10 cellular contexts compared by ENCODE assay signal in the genomic region with DNA sequence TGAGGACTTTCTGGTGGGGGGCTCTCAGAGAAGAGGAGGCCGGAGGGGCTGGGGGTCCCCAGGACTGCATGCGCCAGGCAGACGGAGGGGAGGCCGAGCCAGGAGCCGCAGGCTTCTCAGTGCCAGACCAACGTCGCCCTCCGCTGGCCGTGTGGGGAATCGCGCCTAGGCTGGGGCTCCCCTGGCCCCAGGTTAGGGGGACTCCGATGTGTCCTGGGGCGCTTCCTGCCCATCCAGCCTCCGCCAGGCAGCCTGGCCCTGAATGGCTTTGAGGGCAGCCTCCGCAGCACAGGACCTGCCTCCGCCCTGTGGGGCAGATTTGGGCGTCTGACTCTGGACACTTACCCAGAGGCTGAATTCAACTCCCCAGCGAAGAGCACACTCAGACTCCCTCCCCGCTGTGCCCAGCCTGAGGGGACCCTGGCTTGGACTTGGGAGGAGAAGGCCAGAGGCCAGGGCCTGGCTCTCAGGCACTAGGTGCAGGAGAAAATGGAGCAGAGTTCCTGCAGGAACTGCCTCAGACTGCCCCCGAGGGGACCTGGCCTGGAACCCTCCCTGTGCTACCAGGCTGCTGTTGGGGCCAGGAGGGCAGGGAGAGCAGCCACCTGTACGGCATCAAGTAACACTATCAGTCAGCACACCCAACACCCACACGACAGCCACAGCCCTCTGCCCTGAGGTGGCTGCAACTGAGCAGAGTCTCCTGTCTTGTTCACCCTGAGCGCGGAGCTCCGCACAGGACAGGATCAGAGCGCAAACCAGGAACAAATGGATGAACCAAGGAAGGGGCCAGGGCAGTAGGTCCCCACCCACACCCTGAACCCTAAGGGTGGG. TPM values are rescaled to one million over a fixed set of nuclear protein-coding genes. Genes with fewer than 3 reads are reported as not detected.
DNase-seq lines count a peak whose midpoint lies in the region; ATAC-seq and TF ChIP-seq lines count a peak whose summit lies in the region.
"Had no signal": no experiment of that assay in that cellular context is flagged by ENCODE, and none has a peak within 500 bp of the region (broad histone marks: within the 10 kb centered on the region; RNA-seq: fewer than 3 reads in every experiment).

No MANE protein-coding gene starts in this region.

- H3K4me1 ChIP-seq in ES-I3 (ENCODE audit: insufficient read depth, low read length), result no peaks in the 10 kb centered on the region
- H3K4me1 ChIP-seq in OCI-LY7 (ENCODE audit: insufficient read depth, low read length, poor library complexity, severe bottlenecking), result no peaks in the 10 kb centered on the region

- no peak overlapping the region for H3K27ac Mint-ChIP-seq in activated T-helper 17 cell treated with anti-CD3 and anti-CD28 coated beads, Interleukin-2, amount 50 U/mL, for 72 hours
- H3K27ac Mint-ChIP-seq: naive B cell had no signal

- no peaks in the 10 kb centered on the region for H3K9me3 Mint-ChIP-seq in activated T-helper 17 cell treated with anti-CD3 and anti-CD28 coated beads, Interleukin-2, amount 50 U/mL, for 72 hours

- peak; percentile 79 for TF ChIP-seq CTCF in 22Rv1 (IDR thresholded peaks at IDR 0.05)
- TF ChIP-seq CTCF in OCI-LY7 (conservative IDR thresholded peaks at IDR 0.05; ENCODE audit: low read length), result peak; percentile 73
- peak; percentile 29 for TF ChIP-seq CTCF in foreskin fibroblast (IDR thresholded peaks at IDR 0.05; ENCODE audit: low read depth, low read length)

- H3K9me3 ChIP-seq in ES-I3 (ENCODE audit: control insufficient read depth, insufficient read depth, low read length) (no peaks in the 10 kb centered on the region), OCI-LY7 (ENCODE audit: low read length) (no peaks in the 10 kb centered on the region)

- no peaks in the 10 kb centered on the region for H3K79me2 ChIP-seq in OCI-LY7 (ENCODE audit: insufficient read depth, low read depth, low read length)

- H4K20me1 ChIP-seq in OCI-LY7 (ENCODE audit: insufficient read depth, low read length), result no peaks in the 10 kb centered on the region

- DNase-seq in OCI-LY7 (ENCODE audit: low spot score), result peak; percentile 8
- DNase-seq in foreskin fibroblast, result no peak
- DNase-seq in kidney glomerular epithelial cell (lab: John Stamatoyannopoulos, UW), result no peak
- DNase-seq in UCSD-AML1 (lab: John Stamatoyannopoulos, UW; ENCODE audit: unreplicated experiment), result no peak
- DNase-seq: naive B cell had no signal

- H3K27ac ChIP-seq in 22Rv1, result no peak overlapping the region
- no peak overlapping the region for H3K27ac ChIP-seq in OCI-LY7 (ENCODE audit: low read depth, low read length, poor library complexity, severe bottlenecking)

- ATAC-seq in GM21390 (IDR thresholded peaks at IDR 0.05; ENCODE audit: unreplicated experiment), result no peak
- ATAC-seq in activated T-helper 17 cell treated with anti-CD3 and anti-CD28 coated beads, Interleukin-2, amount 50 U/mL, for 72 hours (replicated peaks), result no peak

- H3K27me3 Mint-ChIP-seq in activated T-helper 17 cell treated with anti-CD3 and anti-CD28 coated beads, Interleukin-2, amount 50 U/mL, for 72 hours, result peaks cover 6% of the 10 kb centered on the region

- no peaks in the 10 kb centered on the region for H3K36me3 Mint-ChIP-seq in activated T-helper 17 cell treated with anti-CD3 and anti-CD28 coated beads, Interleukin-2, amount 50 U/mL, for 72 hours (ENCODE audit: low read depth)
- H3K36me3 Mint-ChIP-seq: naive B cell had no signal

- H2AFZ ChIP-seq in OCI-LY7 (ENCODE audit: low read length), result no peak overlapping the region

- no peaks in the 10 kb centered on the region for H3K9me2 ChIP-seq in OCI-LY7 (ENCODE audit: insufficient read depth, low read length)

- H3K4me1 Mint-ChIP-seq in activated T-helper 17 cell treated with anti-CD3 and anti-CD28 coated beads, Interleukin-2, amount 50 U/mL, for 72 hours, result no peaks in the 10 kb centered on the region
- H3K4me1 Mint-ChIP-seq: naive B cell had no signal

- CTCF ChIA-PET in OCI-LY7 (lab: Charles Lee; ENCODE audit: unreplicated experiment), result no interaction called here

- H3K4me3 ChIP-seq in OCI-LY7 (ENCODE audit: low read depth, low read length, poor library complexity, severe bottlenecking), result no peak overlapping the region
- H3K4me3 ChIP-seq in foreskin fibroblast (ENCODE audit: low read depth in 1 of 2, low read length in 2 of 2), result no peak overlapping the region

- H3K9ac ChIP-seq in ES-I3 (ENCODE audit: low read depth, low read length), result peak overlapping the region; percentile 36; the same call in 1 of the 2 replicates

- POLR2A ChIA-PET in OCI-LY7 (lab: Charles Lee), result no interaction called here

- no peak overlapping the region for H3K4me2 ChIP-seq in OCI-LY7 (ENCODE audit: low read length)

- H3K4me3 Mint-ChIP-seq in activated T-helper 17 cell treated with anti-CD3 and anti-CD28 coated beads, Interleukin-2, amount 50 U/mL, for 72 hours, result no peak overlapping the region
- H3K4me3 Mint-ChIP-seq: naive B cell had no signal

- BruUV-seq in OCI-LY7 (replicated peaks; lab: Mats Ljungman, UMichigan), result no TSS peak

- H3K36me3 ChIP-seq in ES-I3 (ENCODE audit: insufficient read depth, low read length), result no peaks in the 10 kb centered on the region
- no peaks in the 10 kb centered on the region for H3K36me3 ChIP-seq in OCI-LY7 (ENCODE audit: insufficient read depth, low read length)

- intact Hi-C loops in OCI-LY7 (cut with micrococcal nuclease; ENCODE audit: unreplicated experiment), result no loop called here

RNA-seq across cellular contexts. Expression of gene TEKT4, which starts 0.6 kb away (rescaled TPM):
- total RNA-seq in OCI-LY7 (2014; rRNA removed; shearing (Covaris generic)), result not detected in 2 replicates
- total RNA-seq in OCI-LY7 (2022), result not detected in 2 replicates
- not detected for total RNA-seq in activated T-helper 17 cell treated with anti-CD3 and anti-CD28 coated beads, Interleukin-2, amount 50 U/mL, for 72 hours
- total RNA-seq: temporal lobe had no signal

Comparison
In these comparisons a context has a peak if more than half of its experiments do, and no peak if none do; other contexts are left out.
1. CTCF ChIP-seq: peak in every context shown above with its lines; median percentile 79 in 22Rv1; 73 in OCI-LY7; 29 in foreskin fibroblast.